ENCODE assay signal across 10 cellular contexts in genomic region chr3:23325466-23326065, GRCh38.
A peak's percentile ranks its signal among the peaks of the same experiment; 100 is the strongest.
DNase-seq lines count a peak whose midpoint lies in the region; ATAC-seq and TF ChIP-seq lines count a peak whose summit lies in the region.
"Had no signal": no experiment of that assay in that cellular context is flagged by ENCODE, and none has a peak within 500 bp of the region (broad histone marks: within the 10 kb centered on the region; RNA-seq: fewer than 3 reads in every experiment).

No MANE protein-coding gene starts in this region.

- H3K27me3 Mint-ChIP-seq in chondrocyte (ENCODE audit: low read depth) (no peaks in the 10 kb centered on the region), glutamatergic neuron (ENCODE audit: unreplicated experiment) (no peaks in the 10 kb centered on the region)

- peak; percentile 70 for ATAC-seq in GM21360 (IDR thresholded peaks at IDR 0.05; ENCODE audit: unreplicated experiment)
- ATAC-seq in HG03135 (IDR thresholded peaks at IDR 0.05; ENCODE audit: unreplicated experiment) = peak; percentile 64

- H3K4me1 Mint-ChIP-seq in chondrocyte (ENCODE audit: low read depth) = peaks cover 28% of the 10 kb centered on the region
- no peaks in the 10 kb centered on the region for H3K4me1 Mint-ChIP-seq in glutamatergic neuron (ENCODE audit: low read depth, unreplicated experiment)

- TF ChIP-seq CTCF in chondrocyte (IDR thresholded peaks at IDR 0.05) (no peak), glutamatergic neuron (IDR thresholded peaks at IDR 0.05; ENCODE audit: partially characterized antibody, unreplicated experiment) (no peak)

- DNase-seq in Daoy (ENCODE audit: low read depth) = peak; percentile 11
- no peak for DNase-seq in chondrocyte (ENCODE audit: low spot score)
- DNase-seq in NCI-H1048 (lab: John Stamatoyannopoulos, UW) = no peak
- DNase-seq in COLO668 (lab: John Stamatoyannopoulos, UW; ENCODE audit: unreplicated experiment) = no peak
- no peak for DNase-seq in glutamatergic neuron
- DNase-seq in activated CD4-positive, alpha-beta T cell treated with anti-CD3 and anti-CD28 coated beads for 1 hour = no peak
- DNase-seq: heart right ventricle, NCI-H2081 had no signal

- H3K36me3 Mint-ChIP-seq in chondrocyte (ENCODE audit: low read depth) (no peaks in the 10 kb centered on the region), glutamatergic neuron (ENCODE audit: unreplicated experiment) (no peaks in the 10 kb centered on the region)

- H3K9me3 Mint-ChIP-seq in chondrocyte (ENCODE audit: low read depth) = no peaks in the 10 kb centered on the region
- no peaks in the 10 kb centered on the region for H3K9me3 Mint-ChIP-seq in glutamatergic neuron (ENCODE audit: unreplicated experiment)

- H3K4me3 Mint-ChIP-seq in chondrocyte (ENCODE audit: unreplicated experiment) (no peak overlapping the region), glutamatergic neuron (ENCODE audit: unreplicated experiment) (no peak overlapping the region)

- peak overlapping the region; percentile 24 for H3K27ac Mint-ChIP-seq in chondrocyte (ENCODE audit: unreplicated experiment)
- H3K27ac Mint-ChIP-seq in glutamatergic neuron (ENCODE audit: unreplicated experiment) = no peak overlapping the region
